In genomic region chr17:36641877-36642845, GRCh38 we compare ENCODE assay signal across 8 cellular contexts. TPM values are rescaled to one million over a fixed set of nuclear protein-coding genes. Genes with fewer than 3 reads are reported as not detected.
DNase-seq lines count a peak whose midpoint lies in the region; ATAC-seq and TF ChIP-seq lines count a peak whose summit lies in the region.

No MANE protein-coding gene starts in this region.

- H3K79me2 ChIP-seq in parathyroid adenoma (no peaks in the 10 kb centered on the region), Karpas-422 (ENCODE audit: low read length) (no peaks in the 10 kb centered on the region)

- ATAC-seq in T-cell (replicated peaks in 1 of 4): peak in 2 of 4 experiments; percentile 27 to 56
- no peak for ATAC-seq in GM18861 (IDR thresholded peaks at IDR 0.05; ENCODE audit: unreplicated experiment)

- peak overlapping the region; percentile 45 for H2AFZ ChIP-seq in parathyroid adenoma
- H2AFZ ChIP-seq in Karpas-422 (ENCODE audit: low read length): no peak overlapping the region

- peaks cover 2% of the 10 kb centered on the region; the same call in 1 of the 2 replicates for H3K27me3 ChIP-seq in Caco-2 (replicated peaks; ENCODE audit: control insufficient read depth, insufficient read depth, low read length)
- H3K27me3 ChIP-seq in parathyroid adenoma (ENCODE audit: control insufficient read depth, insufficient read depth, low read length): peaks cover 11% of the 10 kb centered on the region
- H3K27me3 ChIP-seq in Karpas-422 (ENCODE audit: low read length): no peaks in the 10 kb centered on the region

- TF ChIP-seq CTCF in Caco-2 (IDR thresholded peaks at IDR 0.05; ENCODE audit: insufficient read depth in 1 of 2, low read depth in 1 of 2, low read length in 1 of 2, severe bottlenecking in 1 of 2, unreplicated experiment in 1 of 2): no peak
- no peak for TF ChIP-seq CTCF in epithelial cell of proximal tubule (conservative IDR thresholded peaks at IDR 0.05; ENCODE audit: low read depth, low read length)
- no peak for TF ChIP-seq CTCF in parathyroid adenoma (IDR thresholded peaks at IDR 0.05)

- H3K9ac ChIP-seq in parathyroid adenoma (no peak overlapping the region), Karpas-422 (ENCODE audit: low read length) (no peak overlapping the region)

- H3K27ac ChIP-seq in parathyroid adenoma (no peak overlapping the region), Karpas-422 (ENCODE audit: low read length) (no peak overlapping the region)

- no peaks in the 10 kb centered on the region for H3K9me3 Mint-ChIP-seq in Caco-2 (ENCODE audit: unreplicated experiment)
- no peaks in the 10 kb centered on the region for H3K9me3 Mint-ChIP-seq in T-cell

- H3K36me3 ChIP-seq in Caco-2 (ENCODE audit: control insufficient read depth, insufficient read depth, low read length) (no peaks in the 10 kb centered on the region), parathyroid adenoma (ENCODE audit: control insufficient read depth, insufficient read depth, low read length) (no peaks in the 10 kb centered on the region), Karpas-422 (ENCODE audit: insufficient read depth, low read length) (no peaks in the 10 kb centered on the region)

- no peaks in the 10 kb centered on the region for H3K9me3 ChIP-seq in Caco-2
- H3K9me3 ChIP-seq in parathyroid adenoma (ENCODE audit: control insufficient read depth, low read length): no peaks in the 10 kb centered on the region
- no peaks in the 10 kb centered on the region for H3K9me3 ChIP-seq in Karpas-422 (ENCODE audit: low read length)

- H3K27me3 Mint-ChIP-seq in Caco-2 (ENCODE audit: insufficient read depth, unreplicated experiment) (peaks cover 58% of the 10 kb centered on the region), T-cell (peaks cover 71 to 84% of the 10 kb centered on the region in 2 donors)

- H3K4me3 Mint-ChIP-seq in Caco-2 (ENCODE audit: unreplicated experiment) (peak overlapping the region; percentile 72), T-cell (peak overlapping the region; percentile 72 to 85 (median 79))

- H3K27ac Mint-ChIP-seq in Caco-2 (ENCODE audit: unreplicated experiment): no peak overlapping the region
- peak overlapping the region in 1 of 2 donors; percentile 59 for H3K27ac Mint-ChIP-seq in T-cell

- H3K36me3 Mint-ChIP-seq in Caco-2 (ENCODE audit: insufficient read depth, unreplicated experiment) (no peaks in the 10 kb centered on the region), T-cell (peaks cover 5% of the 10 kb centered on the region)

- peak overlapping the region; percentile 76 for H3K4me2 ChIP-seq in parathyroid adenoma (ENCODE audit: low read length)
- H3K4me2 ChIP-seq in Karpas-422 (ENCODE audit: low read depth, low read length, poor library complexity, severe bottlenecking): no peak overlapping the region

- H3K9me2 ChIP-seq in Karpas-422 (replicated peaks; ENCODE audit: insufficient read depth, low read length): no peaks in the 10 kb centered on the region

- no peaks in the 10 kb centered on the region; the same call in 1 of the 2 replicates for H4K20me1 ChIP-seq in Karpas-422 (ENCODE audit: insufficient read depth, low read depth, low read length)

- no peak for DNase-seq in Caco-2
- peak in 1 of 34 experiments; percentile 8 for DNase-seq in T-cell
- DNase-seq in epithelial cell of proximal tubule (ENCODE audit: low read depth): no peak
- no peak for DNase-seq in midbrain (lab: John Stamatoyannopoulos, UW)
- DNase-seq in Karpas-422: no peak
- no peak for DNase-seq in SKM-1 (lab: John Stamatoyannopoulos, UW; ENCODE audit: unreplicated experiment)

- H3K4me1 Mint-ChIP-seq in Caco-2 (ENCODE audit: low read depth, unreplicated experiment) (no peaks in the 10 kb centered on the region), T-cell (peaks cover 11 to 17% (median 16%) of the 10 kb centered on the region in 3 donors)

- intact Hi-C loops in Caco-2 (cut with micrococcal nuclease; ENCODE audit: unreplicated experiment): no loop called here

- H3K4me3 ChIP-seq in Caco-2 (ENCODE audit: low read depth, low read length) (0 out of 2 replicates have a peak overlapping the region, but pooled peaks have one; percentile 9), epithelial cell of proximal tubule (ENCODE audit: low read depth, low read length) (peak overlapping the region; percentile 31), parathyroid adenoma (ENCODE audit: low read depth, low read length) (peak overlapping the region; percentile 41), Karpas-422 (ENCODE audit: low read length) (no peak overlapping the region)

- H3K4me1 ChIP-seq in Caco-2 (peaks cover 9% of the 10 kb centered on the region), parathyroid adenoma (peaks cover 3% of the 10 kb centered on the region), Karpas-422 (ENCODE audit: low read length) (no peaks in the 10 kb centered on the region)

- no TSS peak for BruUV-seq in Caco-2 (replicated peaks; lab: Mats Ljungman, UMichigan)

- CTCF ChIA-PET in Caco-2 (lab: Charles Lee): interaction anchor here (0.5 kb wide), 2 partner anchors 31 to 478 kb away, joined by 3 to 4 read pairs; no protein-coding TSS in a partner anchor
- CTCF ChIA-PET in T-cell (lab: Charles Lee): interaction anchor here (0.6 kb wide), 2 partner anchors 16 to 43 kb away, joined by 3 read pairs; no protein-coding TSS in a partner anchor

- POLR2A ChIA-PET in Caco-2 (lab: Charles Lee): no interaction called here
- POLR2A ChIA-PET in T-cell (lab: Charles Lee): interaction anchor here in 1 of 2 donors (0.5 kb wide), 1 partner anchor 1748 kb away, joined by 8 read pairs; no protein-coding TSS in a partner anchor

RNA-seq across cellular contexts. Expression of gene MRM1, which starts 40.8 kb away (rescaled TPM):
- total RNA-seq in Caco-2 (2022) (9.3 and 13.5 TPM in 2 replicates), T-cell (10 to 100 TPM in 3 of 5 donors, 1 to 10 TPM in 2; 2.3 to 18.2 (median 15.4) TPM), epithelial cell of proximal tubule (9.1 and 13.7 TPM in 2 replicates)
- 11.7 and 18.0 TPM in 2 replicates for total RNA-seq in Karpas-422 (2014; rRNA removed; shearing (Covaris generic); ENCODE audit: low replicate concordance)

RNA-seq across cellular contexts. Expression of gene DHRS11, which starts 50.5 kb away (rescaled TPM):
- 44.7 and 46.9 TPM in 2 replicates for total RNA-seq in Caco-2 (2022)
- total RNA-seq in T-cell: 1 to 10 TPM; 2.6 to 9.7 (median 6.3) TPM
- 13.2 and 14.8 TPM in 2 replicates for total RNA-seq in epithelial cell of proximal tubule
- total RNA-seq in Karpas-422 (2014; rRNA removed; shearing (Covaris generic); ENCODE audit: low replicate concordance): 13.6 and 33.8 TPM in 2 replicates
